In genomic region chrX:3527166-3527565, GRCh38 we compare ENCODE assay signal across 32 cellular contexts.
"Had no signal": no experiment of that assay in that cellular context is flagged by ENCODE, and none has a peak within 500 bp of the region (broad histone marks: within the 10 kb centered on the region; RNA-seq: fewer than 3 reads in every experiment).

No MANE protein-coding gene starts in this region.

- H3K27me3 ChIP-seq: foreskin keratinocyte, heart left ventricle, neutrophil, pancreas, sigmoid colon, spleen, tibial nerve had no signal

- ATAC-seq: activated CD8-positive, alpha-beta memory T cell treated with anti-CD3 and anti-CD28 coated beads, Interleukin-2, amount 10 ng/mL, durations not matched to agents 7 days and 5 days; activated CD8-positive, alpha-beta T cell treated with anti-CD3 and anti-CD28 coated beads for 36 hours; activated naive CD8-positive, alpha-beta T cell treated with anti-CD3 and anti-CD28 coated beads, Interleukin-2, amount 50 U/mL, for 24 hours; foreskin keratinocyte; left lobe of liver; lower lobe of right lung; mucosa of descending colon; pancreas; psoas muscle had no signal

- H3K9me3 ChIP-seq: lower lobe of right lung, mucosa of descending colon, neutrophil, pancreas, psoas muscle, sigmoid colon, spleen, tibial nerve had no signal

- H3K4me1 ChIP-seq: foreskin keratinocyte, lower lobe of right lung, pancreas, psoas muscle, sigmoid colon, spleen, tibial nerve had no signal

- H3K36me3 Mint-ChIP-seq: activated CD8-positive, alpha-beta memory T cell treated with anti-CD3 and anti-CD28 coated beads, Interleukin-2, amount 10 ng/mL, durations not matched to agents 7 days and 5 days; activated naive CD4-positive, alpha-beta T cell treated with anti-CD3 and anti-CD28 coated beads, Interleukin-2, amount 50 U/mL, for 24 hours; immature natural killer cell; naive B cell had no signal

- H3K27ac ChIP-seq: epithelial cell of prostate, foreskin keratinocyte, lower lobe of right lung, neutrophil, pancreas, psoas muscle, sigmoid colon, spleen, tibial nerve had no signal

- H3K27me3 Mint-ChIP-seq: activated B cell treated with CpG ODN at 0.5 μM for 24 hours; activated CD8-positive, alpha-beta memory T cell treated with anti-CD3 and anti-CD28 coated beads, Interleukin-2, amount 10 ng/mL, durations not matched to agents 7 days and 5 days; activated CD8-positive, alpha-beta T cell treated with anti-CD3 and anti-CD28 coated beads for 36 hours; activated naive CD4-positive, alpha-beta T cell treated with anti-CD3 and anti-CD28 coated beads, Interleukin-2, amount 50 U/mL, for 24 hours; activated naive CD8-positive, alpha-beta T cell treated with anti-CD3 and anti-CD28 coated beads, Interleukin-2, amount 50 U/mL, for 24 hours had no signal

- H3K36me3 ChIP-seq: heart left ventricle, lower lobe of right lung, neutrophil, pancreas, sigmoid colon, spleen, tibial nerve had no signal

- H3K4me3 Mint-ChIP-seq: activated B cell treated with CpG ODN at 0.5 μM for 24 hours; activated CD8-positive, alpha-beta memory T cell treated with anti-CD3 and anti-CD28 coated beads, Interleukin-2, amount 10 ng/mL, durations not matched to agents 7 days and 5 days; activated CD8-positive, alpha-beta T cell treated with anti-CD3 and anti-CD28 coated beads for 36 hours; activated naive CD4-positive, alpha-beta T cell treated with anti-CD3 and anti-CD28 coated beads, Interleukin-2, amount 50 U/mL, for 24 hours; activated naive CD8-positive, alpha-beta T cell treated with anti-CD3 and anti-CD28 coated beads, Interleukin-2, amount 50 U/mL, for 24 hours; immature natural killer cell; naive B cell; nephron progenitor cell; T-helper 2 cell treated with Interferon-gamma antibody and Interleukin-4, amounts not matched to agents 5 μg/mL and 100 μg/mL, for 36 hours had no signal

- H3K4me3 ChIP-seq: heart left ventricle, lower lobe of right lung, mucosa of descending colon, pancreas, psoas muscle, sigmoid colon, spleen, tibial nerve had no signal

- H3K4me1 Mint-ChIP-seq: activated B cell treated with CpG ODN at 0.5 μM for 24 hours; activated CD8-positive, alpha-beta memory T cell treated with anti-CD3 and anti-CD28 coated beads, Interleukin-2, amount 10 ng/mL, durations not matched to agents 7 days and 5 days; activated naive CD4-positive, alpha-beta T cell treated with anti-CD3 and anti-CD28 coated beads, Interleukin-2, amount 50 U/mL, for 24 hours; activated naive CD8-positive, alpha-beta T cell treated with anti-CD3 and anti-CD28 coated beads, Interleukin-2, amount 50 U/mL, for 24 hours; immature natural killer cell; naive B cell; nephron progenitor cell had no signal

- FAIRE-seq: colon, endometrium, pancreas had no signal

- DNase-seq: activated B cell treated with CpG ODN at 0.5 μM for 24 hours; activated CD4-positive, alpha-beta T cell treated with anti-CD3 and anti-CD28 coated beads, Interleukin-2, amount 50 U/mL, for 1 hour; activated CD8-positive, alpha-beta memory T cell treated with anti-CD3 and anti-CD28 coated beads, Interleukin-2, amount 10 ng/mL, durations not matched to agents 7 days and 5 days; activated CD8-positive, alpha-beta T cell treated with anti-CD3 and anti-CD28 coated beads for 36 hours; activated naive CD8-positive, alpha-beta T cell treated with anti-CD3 and anti-CD28 coated beads, Interleukin-2, amount 50 U/mL, for 24 hours; activated T-cell treated with anti-CD3 and anti-CD28 coated beads, Interleukin-2, amount 50 U/mL, for 48 hours; dermis blood vessel endothelial cell; effector CD8-positive, alpha-beta T cell; foreskin keratinocyte; heart left ventricle; hypothalamus; immature natural killer cell; kidney glomerular epithelial cell; lower lobe of right lung; mucosa of descending colon; naive B cell; nephron progenitor cell; pancreas; psoas muscle; sigmoid colon; spleen; stimulated activated naive CD4-positive, alpha-beta T cell; T-helper 1 cell had no signal

- H3K9me3 Mint-ChIP-seq: activated B cell treated with CpG ODN at 0.5 μM for 24 hours; activated CD8-positive, alpha-beta T cell treated with anti-CD3 and anti-CD28 coated beads for 36 hours; activated naive CD4-positive, alpha-beta T cell treated with anti-CD3 and anti-CD28 coated beads, Interleukin-2, amount 50 U/mL, for 24 hours; activated naive CD8-positive, alpha-beta T cell treated with anti-CD3 and anti-CD28 coated beads, Interleukin-2, amount 50 U/mL, for 24 hours; activated T-helper 2 cell treated with anti-CD3 and anti-CD28 coated beads, Interferon-gamma antibody, Interleukin-2, Interleukin-4, amounts not matched to agents 10 μg/mL and 5 μg/mL and 100 μg/mL, durations not matched to agents 14 hours and 24 hours and 36 hours; immature natural killer cell; nephron progenitor cell; T-helper 2 cell treated with Interferon-gamma antibody and Interleukin-4, amounts not matched to agents 5 μg/mL and 100 μg/mL, for 36 hours had no signal

- H3K27ac Mint-ChIP-seq: activated B cell treated with CpG ODN at 0.5 μM for 24 hours; activated CD8-positive, alpha-beta memory T cell treated with anti-CD3 and anti-CD28 coated beads, Interleukin-2, amount 10 ng/mL, durations not matched to agents 7 days and 5 days; activated CD8-positive, alpha-beta T cell treated with anti-CD3 and anti-CD28 coated beads for 36 hours; activated naive CD4-positive, alpha-beta T cell treated with anti-CD3 and anti-CD28 coated beads, Interleukin-2, amount 50 U/mL, for 24 hours; activated naive CD8-positive, alpha-beta T cell treated with anti-CD3 and anti-CD28 coated beads, Interleukin-2, amount 50 U/mL, for 24 hours; activated T-helper 2 cell treated with anti-CD3 and anti-CD28 coated beads, Interferon-gamma antibody, Interleukin-2, Interleukin-4, amounts not matched to agents 10 μg/mL and 5 μg/mL and 100 μg/mL, durations not matched to agents 14 hours and 24 hours and 36 hours; immature natural killer cell; naive B cell; nephron progenitor cell; T-helper 2 cell treated with Interferon-gamma antibody and Interleukin-4, amounts not matched to agents 5 μg/mL and 100 μg/mL, for 36 hours had no signal
